ENCODE assay signal across 21 cellular contexts in the genomic region with DNA sequence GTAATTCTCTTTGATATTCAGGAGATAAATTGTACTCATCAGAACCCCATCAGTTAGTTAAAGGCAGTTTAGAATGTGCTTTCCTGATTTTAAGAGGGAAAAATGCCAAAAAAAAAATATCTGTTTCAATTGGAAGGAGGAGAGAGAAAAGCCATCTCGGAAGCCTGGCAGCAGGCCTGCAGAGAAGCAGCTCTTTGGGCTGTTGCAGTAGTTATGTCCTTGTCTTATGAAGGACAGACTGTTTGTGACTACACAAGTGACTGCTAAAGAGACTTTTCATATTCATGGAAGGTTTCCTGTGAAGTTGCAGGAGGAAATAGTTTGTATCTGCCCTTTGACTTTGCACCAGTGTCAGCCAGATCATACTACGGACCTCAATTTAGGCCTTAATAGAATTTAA.
DNase-seq lines count a peak whose midpoint lies in the region; ATAC-seq and TF ChIP-seq lines count a peak whose summit lies in the region.
"Had no signal": no experiment of that assay in that cellular context is flagged by ENCODE, and none has a peak within 500 bp of the region (broad histone marks: within the 10 kb centered on the region; RNA-seq: fewer than 3 reads in every experiment).

No MANE protein-coding gene starts in this region.

- WGBS in heart right ventricle, 2 donors, result 22 to 35% methylated on average over 2 of the region's 2 CpGs
- WGBS in adrenal gland, 4 donors, result 18 to 26% (median 25%) methylated on average over 2 of the region's 2 CpGs

- H3K36me3 ChIP-seq in heart right ventricle, result peaks cover 0 to 3% (median 0%) of the 10 kb centered on the region in 9 donors
- H3K36me3 ChIP-seq in right atrium auricular region, result no peaks in the 10 kb centered on the region
- no peaks in the 10 kb centered on the region for H3K36me3 ChIP-seq in adrenal gland (replicated peaks in 1 of 2)
- H3K36me3 ChIP-seq in left ventricle myocardium inferior, result no peaks in the 10 kb centered on the region
- H3K36me3 ChIP-seq: BE2C, HAP-1 had no signal

- TF ChIP-seq CTCF in heart right ventricle (IDR thresholded peaks at IDR 0.05), result no peak
- no peak for TF ChIP-seq CTCF in right atrium auricular region (IDR thresholded peaks at IDR 0.05)
- TF ChIP-seq CTCF in adrenal gland (IDR thresholded peaks at IDR 0.05), result no peak
- no peak for TF ChIP-seq CTCF in left ventricle myocardium inferior (IDR thresholded peaks at IDR 0.05; ENCODE audit: borderline replicate concordance)

- H3K9me3 ChIP-seq in heart right ventricle, result no peaks in the 10 kb centered on the region
- H3K9me3 ChIP-seq in right atrium auricular region, result no peaks in the 10 kb centered on the region
- H3K9me3 ChIP-seq in adrenal gland (replicated peaks in 1 of 3), result no peaks in the 10 kb centered on the region
- no peaks in the 10 kb centered on the region for H3K9me3 ChIP-seq in left ventricle myocardium inferior (replicated peaks)
- H3K9me3 ChIP-seq: BE2C, Caco-2, HAP-1 had no signal

- H3K27ac ChIP-seq in heart right ventricle (peak overlapping the region in 8 of 10 donors; percentile 27 to 64 (median 48)), right atrium auricular region (no peak overlapping the region), adrenal gland (peak overlapping the region in 1 of 5 donors; percentile 31), left ventricle myocardium inferior (replicated peaks) (peak overlapping the region; percentile 62)
- H3K27ac ChIP-seq: GM23248, HL-60 had no signal

- ATAC-seq in heart right ventricle (peak in 5 of 8 donors; percentile 41 to 72 (median 64)), HG03565 (IDR thresholded peaks at IDR 0.05; ENCODE audit: unreplicated experiment) (no peak)
- ATAC-seq: K562 had no signal

- H3K4me3 ChIP-seq in heart right ventricle (no peak overlapping the region), right atrium auricular region (no peak overlapping the region), adrenal gland (no peak overlapping the region), left ventricle myocardium inferior (no peak overlapping the region)
- H3K4me3 ChIP-seq: GM23248, HAP-1, K562 had no signal

- no peak for TF ChIP-seq POLR2A in adrenal gland (IDR thresholded peaks at IDR 0.05)

- DNase-seq in heart right ventricle (no peak), right atrium auricular region (ENCODE audit: low spot score) (no peak), adrenal gland (peak in 5 of 7 donors; percentile 35 to 67 (median 63)), left ventricle myocardium inferior (no peak), DMS114 treated with DMSO at 0.1 percent for 48 hours (lab: John Stamatoyannopoulos, UW; ENCODE audit: unreplicated experiment) (no peak)
- no peak for DNase-seq in activated T-cell treated with anti-CD3 and anti-CD28 coated beads, Interleukin-2, amount 50 U/mL, for 1 hour
- DNase-seq: ACHN; BE2C; C1 segment of cervical spinal cord; Caco-2; CD4-positive, CD25-positive, alpha-beta regulatory T cell; CD8-positive, alpha-beta memory T cell; DMS153; DMS79; GF-D8; GM23248; IMR-90 had no signal

- H3K4me1 ChIP-seq in heart right ventricle (peaks cover 3 to 31% (median 15%) of the 10 kb centered on the region in 9 donors), right atrium auricular region (peaks cover 0 to 11% of the 10 kb centered on the region in 2 donors), adrenal gland (replicated peaks in 1 of 2) (peaks cover 8 to 10% of the 10 kb centered on the region in 2 donors), left ventricle myocardium inferior (peaks cover 21% of the 10 kb centered on the region)
- H3K4me1 ChIP-seq: Caco-2 had no signal

- intact Hi-C loops in heart right ventricle (cut with DNase I), result no loop called here
- intact Hi-C loops in adrenal gland (cut with DNase I), result no loop called here
- intact Hi-C loops in left ventricle myocardium inferior (cut with micrococcal nuclease), result no loop called here

- H3K27me3 ChIP-seq in heart right ventricle (no peaks in the 10 kb centered on the region), right atrium auricular region (no peaks in the 10 kb centered on the region), adrenal gland (no peaks in the 10 kb centered on the region), left ventricle myocardium inferior (ENCODE audit: low read depth) (no peaks in the 10 kb centered on the region)
- H3K27me3 ChIP-seq: BE2C had no signal

Comparison
In these comparisons a context has a peak if more than half of its experiments do, and no peak if none do; other contexts are left out.
1. H3K27ac ChIP-seq: peak in heart right ventricle (8 of 10) and left ventricle myocardium inferior (single experiment); none in right atrium auricular region (0 of 2).
2. DNase-seq: peak in adrenal gland (5 of 7); none in heart right ventricle (0 of 2), right atrium auricular region (single experiment), left ventricle myocardium inferior (single experiment), activated T-cell treated with anti-CD3 and anti-CD28 coated beads, Interleukin-2, amount 50 U/mL, for 1 hour (single experiment) and DMS114 treated with DMSO at 0.1 percent for 48 hours (single experiment).